ENCODE assay signal across 12 cellular contexts in the genomic region with DNA sequence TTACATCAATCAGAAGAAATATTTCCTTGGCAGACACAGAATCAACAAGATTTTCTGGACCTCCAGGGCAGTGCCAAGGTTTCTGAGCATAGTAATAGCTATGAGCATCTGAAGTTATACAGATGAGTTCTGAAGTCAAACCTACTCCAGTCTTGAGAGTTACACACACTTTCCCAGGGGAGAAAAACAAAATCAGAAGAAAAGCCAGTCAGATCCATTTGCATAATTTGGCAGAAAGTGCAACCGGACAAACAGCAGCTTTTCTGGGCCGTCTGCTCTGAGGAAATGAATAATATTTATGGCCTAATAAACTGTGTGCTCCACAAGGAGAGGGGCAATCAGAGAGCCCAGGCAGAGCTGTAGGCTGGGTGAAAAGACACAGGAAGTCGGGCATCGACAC.
DNase-seq lines count a peak whose midpoint lies in the region; ATAC-seq and TF ChIP-seq lines count a peak whose summit lies in the region.
"Had no signal": no experiment of that assay in that cellular context is flagged by ENCODE, and none has a peak within 500 bp of the region (broad histone marks: within the 10 kb centered on the region; RNA-seq: fewer than 3 reads in every experiment).

No MANE protein-coding gene starts in this region.

- intact Hi-C loops in upper lobe of right lung (cut with DNase I) = no loop called here

- CTCF ChIA-PET in activated CD4-positive, alpha-beta T cell treated with anti-CD3 and anti-CD28 coated beads, Interleukin-2, amount 10 ng/mL, durations not matched to agents 7 days and 5 days (lab: Charles Lee) = no interaction called here

- DNase-seq in MG63 (peak; percentile 51), germinal center (ENCODE audit: low spot score) (peak; percentile 26), upper lobe of right lung (no peak)
- no peak for DNase-seq in activated CD4-positive, alpha-beta T cell treated with anti-CD3 and anti-CD28 coated beads for 4 hours
- DNase-seq in activated CD4-positive, alpha-beta T cell treated with anti-CD3 and anti-CD28 coated beads, Interleukin-2, amount 10 ng/mL, durations not matched to agents 7 days and 5 days = no peak
- DNase-seq in stimulated activated CD8-positive, alpha-beta memory T cell treated with anti-CD3 and anti-CD28 coated beads, Interleukin-4, amount 100 ng/mL, for 48 hours = no peak
- DNase-seq: activated gamma-delta T cell treated with Interleukin-2 at 50 U/mL for 16 hours, DND-41, NCI-H1092 treated with DMSO at 0.1 percent for 48 hours, OCI-M1 had no signal

- H3K36me3 Mint-ChIP-seq in activated CD4-positive, alpha-beta T cell treated with anti-CD3 and anti-CD28 coated beads, Interleukin-2, amount 10 ng/mL, durations not matched to agents 7 days and 5 days (ENCODE audit: low read depth) = no peaks in the 10 kb centered on the region

- H3K27me3 ChIP-seq in MG63 = no peaks in the 10 kb centered on the region
- no peaks in the 10 kb centered on the region for H3K27me3 ChIP-seq in upper lobe of right lung

- H3K4me1 ChIP-seq in upper lobe of right lung = peaks cover 34% of the 10 kb centered on the region

- no peaks in the 10 kb centered on the region for H3K4me1 Mint-ChIP-seq in activated CD4-positive, alpha-beta T cell treated with anti-CD3 and anti-CD28 coated beads, Interleukin-2, amount 10 ng/mL, durations not matched to agents 7 days and 5 days

- ATAC-seq in GM19455 (IDR thresholded peaks at IDR 0.05; ENCODE audit: unreplicated experiment) (peak; percentile 34), upper lobe of right lung (no peak)

- H3K27me3 Mint-ChIP-seq in activated CD4-positive, alpha-beta T cell treated with anti-CD3 and anti-CD28 coated beads, Interleukin-2, amount 10 ng/mL, durations not matched to agents 7 days and 5 days = peaks cover 8% of the 10 kb centered on the region

- TF ChIP-seq CTCF in upper lobe of right lung (IDR thresholded peaks at IDR 0.05) = no peak

- POLR2A ChIA-PET in activated CD4-positive, alpha-beta T cell treated with anti-CD3 and anti-CD28 coated beads, Interleukin-2, amount 10 ng/mL, durations not matched to agents 7 days and 5 days (lab: Charles Lee) = no interaction called here

- H3K9me3 ChIP-seq in MG63 (no peaks in the 10 kb centered on the region), upper lobe of right lung (no peaks in the 10 kb centered on the region)
- H3K9me3 ChIP-seq: prostate gland had no signal

- no peak overlapping the region for H3K4me3 Mint-ChIP-seq in activated CD4-positive, alpha-beta T cell treated with anti-CD3 and anti-CD28 coated beads, Interleukin-2, amount 10 ng/mL, durations not matched to agents 7 days and 5 days

- no peak overlapping the region for H3K27ac Mint-ChIP-seq in activated CD4-positive, alpha-beta T cell treated with anti-CD3 and anti-CD28 coated beads, Interleukin-2, amount 10 ng/mL, durations not matched to agents 7 days and 5 days

- H3K36me3 ChIP-seq in MG63 (peaks cover 84% of the 10 kb centered on the region), upper lobe of right lung (peaks cover 77% of the 10 kb centered on the region)
- H3K36me3 ChIP-seq: prostate gland had no signal

- no peaks in the 10 kb centered on the region for H3K9me3 Mint-ChIP-seq in activated CD4-positive, alpha-beta T cell treated with anti-CD3 and anti-CD28 coated beads, Interleukin-2, amount 10 ng/mL, durations not matched to agents 7 days and 5 days

- peak overlapping the region; percentile 47 for H3K27ac ChIP-seq in upper lobe of right lung

- H3K4me3 ChIP-seq in MG63 (no peak overlapping the region), upper lobe of right lung (no peak overlapping the region)
- H3K4me3 ChIP-seq: prostate gland had no signal

Comparison
In these comparisons a context has a peak if more than half of its experiments do, and no peak if none do; other contexts are left out.
1. DNase-seq: peak in MG63 (single experiment) and germinal center (single experiment); none in upper lobe of right lung (single experiment), activated CD4-positive, alpha-beta T cell treated with anti-CD3 and anti-CD28 coated beads for 4 hours (0 of 2), activated CD4-positive, alpha-beta T cell treated with anti-CD3 and anti-CD28 coated beads, Interleukin-2, amount 10 ng/mL, durations not matched to agents 7 days and 5 days (single experiment) and stimulated activated CD8-positive, alpha-beta memory T cell treated with anti-CD3 and anti-CD28 coated beads, Interleukin-4, amount 100 ng/mL, for 48 hours (single experiment).